ENCODE assay signal across 8 cellular contexts in genomic region chr15:101723874-101724674, GRCh38. TPM values are rescaled to one million over a fixed set of nuclear protein-coding genes. Genes with fewer than 3 reads are reported as not detected.
DNase-seq lines count a peak whose midpoint lies in the region; ATAC-seq lines count a peak whose summit lies in the region.

TARS3 (minus strand) TSS chr15:101724473; CDS start chr15:101724387, 86 bp downstream.

- H3K27ac ChIP-seq in HUES6 (ENCODE audit: low read depth, low read length) = no peak within 1 kb of the TSS; the same call in 1 of the 2 replicates
- H3K27ac ChIP-seq in esophagus (ENCODE audit: low read depth in 2 of 2, low read length in 1 of 2) = peak within 1 kb of the TSS; percentile 86 to 88
- peak within 1 kb of the TSS; percentile 82 for H3K27ac ChIP-seq in muscle layer of colon (ENCODE audit: low read depth, low read length)

- peaks cover 21% of the 10 kb centered on the region for H3K36me3 ChIP-seq in HUES6 (ENCODE audit: control insufficient read depth, insufficient read depth, low read length)
- peaks cover 4% of the 10 kb centered on the region in 2 donors for H3K36me3 ChIP-seq in esophagus (ENCODE audit: control insufficient read depth in 2 of 2, insufficient read depth in 2 of 2, low read length in 1 of 2)
- H3K36me3 ChIP-seq in muscle layer of colon (ENCODE audit: insufficient read depth, low read length) = peaks cover 11% of the 10 kb centered on the region

- H3K4me1 ChIP-seq in HUES6 (ENCODE audit: control insufficient read depth, insufficient read depth, low read length) (peaks cover 9% of the 10 kb centered on the region), esophagus (ENCODE audit: control insufficient read depth in 2 of 2, insufficient read depth in 2 of 2, low read length in 1 of 2) (no peaks in the 10 kb centered on the region), muscle layer of colon (ENCODE audit: insufficient read depth, low read length) (peaks cover 9% of the 10 kb centered on the region)

- H3K9me3 ChIP-seq in HUES6 (ENCODE audit: control insufficient read depth, insufficient read depth, low read depth, low read length) (no peaks in the 10 kb centered on the region), esophagus (ENCODE audit: control insufficient read depth in 2 of 2, insufficient read depth in 1 of 2, low read depth in 1 of 2, low read length in 1 of 2) (no peaks in the 10 kb centered on the region), muscle layer of colon (ENCODE audit: low read length) (no peaks in the 10 kb centered on the region)

- DNase-seq in DMS114 treated with DMSO at 0.1 percent for 48 hours (lab: John Stamatoyannopoulos, UW; ENCODE audit: unreplicated experiment) (peak; percentile 71), OCI-M1 (lab: John Stamatoyannopoulos, UW) (peak; percentile 92), activated T-cell treated with anti-CD3 and anti-CD28 coated beads for 48 hours (ENCODE audit: low read depth) (peak; percentile 90)
- DNase-seq in stimulated activated CD8-positive, alpha-beta memory T cell treated with anti-CD3 and anti-CD28 coated beads, Interleukin-7, amount 100 ng/mL, for 24 hours (ENCODE audit: low read depth) = peak; percentile 94

- peak within 1 kb of the TSS; percentile 89 for H3K9ac ChIP-seq in HUES6 (ENCODE audit: low read length)
- H3K9ac ChIP-seq in muscle layer of colon (ENCODE audit: low read length) = no peak within 1 kb of the TSS

- H3K4me3 ChIP-seq in HUES6 (ENCODE audit: low read depth, low read length) (peak within 1 kb of the TSS; percentile 84), esophagus (ENCODE audit: low read depth in 1 of 2, low read length in 2 of 2) (peak within 1 kb of the TSS; percentile 49 to 81), muscle layer of colon (ENCODE audit: low read depth in 1 of 2, low read length in 2 of 2) (peak within 1 kb of the TSS; percentile 68 to 85)

- peak; percentile 80 for ATAC-seq in GM21447 (IDR thresholded peaks at IDR 0.05; ENCODE audit: unreplicated experiment)

- 0 out of 2 replicates have a peak, but pooled peaks cover 4% of the 10 kb centered on the region for H3K27me3 ChIP-seq in HUES6 (ENCODE audit: control insufficient read depth, insufficient read depth, low read length)
- H3K27me3 ChIP-seq in esophagus (ENCODE audit: control insufficient read depth in 1 of 2, insufficient read depth in 2 of 2, low read length in 2 of 2) = no peaks in the 10 kb centered on the region
- H3K27me3 ChIP-seq in muscle layer of colon (ENCODE audit: control insufficient read depth in 1 of 2, insufficient read depth in 2 of 2, low read length in 2 of 2) = no peaks in the 10 kb centered on the region

- 1% methylated on average over 62 to 93 of the region's 93 CpGs for WGBS in esophagus, 2 donors

RNA-seq across cellular contexts. Expression of gene TARS3, which starts in this region (rescaled TPM):
- polyA plus RNA-seq in esophagus = 1 to 10 TPM; 3.2 to 4.2 TPM
